Comparison of ENCODE assay signal across 21 cellular contexts in genomic region chr15:63801910-63802309, GRCh38. TPM values are rescaled to one million over a fixed set of nuclear protein-coding genes. Genes with fewer than 3 reads are reported as not detected.
DNase-seq lines count a peak whose midpoint lies in the region; ATAC-seq, FAIRE-seq and TF ChIP-seq lines count a peak whose summit lies in the region.
"Had no signal": no experiment of that assay in that cellular context is flagged by ENCODE, and none has a peak within 500 bp of the region (broad histone marks: within the 10 kb centered on the region; RNA-seq: fewer than 3 reads in every experiment).

No MANE protein-coding gene starts in this region.

- H3K4me3 Mint-ChIP-seq in natural killer cell (no peak overlapping the region), IgD-negative memory B cell (peak overlapping the region in 2 of 4 donors; percentile 1 to 87), osteocyte (ENCODE audit: unreplicated experiment) (no peak overlapping the region)
- no peak overlapping the region for H3K4me3 Mint-ChIP-seq in natural killer cell treated with Interleukin-12 subunit alpha and Interleukin-12 subunit beta and Interleukin-15 and Interleukin-18, amount 100 ng/mL, for 72 hours
- peak overlapping the region; percentile 37 to 65 for H3K4me3 Mint-ChIP-seq in stimulated activated naive B cell treated with anti-CD40 and anti-IgM and Interleukin-4, amounts not matched to agents 10 μg/mL and 1 μg/mL and 100 μg/mL, for 72 hours
- H3K4me3 Mint-ChIP-seq: CD4-positive, alpha-beta memory T cell had no signal

- POLR2A ChIA-PET in GM12878 (lab: Charles Lee) = interaction anchor here (0.5 to 1.4 kb wide), 5 partner anchors 10 to 28 kb away, joined by 3 to 6 read pairs (median 3); no protein-coding TSS in a partner anchor

- no TSS peak for BruUV-seq in GM12878 (replicated peaks; lab: Mats Ljungman, UMichigan)

- no peak overlapping the region for H3K27ac ChIP-seq in GM12878 (ENCODE audit: control insufficient read depth, insufficient read depth)

- H2AFZ ChIP-seq in GM12878 (ENCODE audit: control insufficient read depth, low read depth, low read length) = no peak overlapping the region

- DNase-seq in natural killer cell = no peak
- no peak for DNase-seq in natural killer cell treated with Interleukin-12 subunit alpha and Interleukin-12 subunit beta and Interleukin-15 and Interleukin-18, amount 100 ng/mL, for 72 hours (ENCODE audit: low spot score)
- no peak for DNase-seq in GM12878 (ENCODE audit: low read depth, low spot score)
- DNase-seq in stimulated activated naive B cell treated with anti-CD40 and anti-IgM and Interleukin-4, amounts not matched to agents 10 μg/mL and 1 μg/mL and 100 μg/mL, for 72 hours = no peak
- DNase-seq in osteocyte (ENCODE audit: extremely low spot score, unreplicated experiment) = no peak
- no peak for DNase-seq in GM13976 (ENCODE audit: low spot score)
- no peak for DNase-seq in NCI-H345 treated with DMSO at 0.1 percent for 48 hours (lab: John Stamatoyannopoulos, UW; ENCODE audit: unreplicated experiment)
- DNase-seq: 8988T; AML-193; C1 segment of cervical spinal cord; CD4-positive, alpha-beta memory T cell; COR-L47; DMS153; DMS79 treated with DMSO at 0.1 percent for 48 hours; EL; GOT3 had no signal

- no peak overlapping the region for H3K9ac ChIP-seq in GM12878 (ENCODE audit: control insufficient read depth, insufficient read depth, low read length)

- TF ChIP-seq CTCF in natural killer cell (IDR thresholded peaks at IDR 0.05) (no peak), GM12878 (IDR thresholded peaks at IDR 0.05 in 2 of 3, conservative IDR thresholded peaks at IDR 0.05 in 1 of 3; ENCODE audit: control insufficient read depth in 2 of 3, extremely low read depth in 1 of 3, insufficient read depth in 1 of 3, low read depth in 3 of 3, low read length in 3 of 3) (no peak), osteocyte (IDR thresholded peaks at IDR 0.05) (no peak), GM13976 (IDR thresholded peaks at IDR 0.05; ENCODE audit: borderline replicate concordance, control extremely low read depth, extremely low read depth, insufficient read depth, missing control alignments) (no peak)

- H3K27me3 Mint-ChIP-seq in natural killer cell (ENCODE audit: low read depth in 2 of 2) = no peaks in the 10 kb centered on the region
- no peaks in the 10 kb centered on the region for H3K27me3 Mint-ChIP-seq in natural killer cell treated with Interleukin-12 subunit alpha and Interleukin-12 subunit beta and Interleukin-15 and Interleukin-18, amount 100 ng/mL, for 72 hours
- no peaks in the 10 kb centered on the region for H3K27me3 Mint-ChIP-seq in IgD-negative memory B cell
- H3K27me3 Mint-ChIP-seq in stimulated activated naive B cell treated with anti-CD40 and anti-IgM and Interleukin-4, amounts not matched to agents 10 μg/mL and 1 μg/mL and 100 μg/mL, for 72 hours = no peaks in the 10 kb centered on the region
- H3K27me3 Mint-ChIP-seq in osteocyte (ENCODE audit: unreplicated experiment) = no peaks in the 10 kb centered on the region
- H3K27me3 Mint-ChIP-seq: CD4-positive, alpha-beta memory T cell had no signal

- H3K4me3 ChIP-seq in GM12878 = no peak overlapping the region
- H3K4me3 ChIP-seq: HAP-1 had no signal

- H3K79me2 ChIP-seq in GM12878 (ENCODE audit: control insufficient read depth, insufficient read depth, low read length) = peaks cover 79% of the 10 kb centered on the region

- no peaks in the 10 kb centered on the region for H3K36me3 Mint-ChIP-seq in natural killer cell
- no peaks in the 10 kb centered on the region for H3K36me3 Mint-ChIP-seq in natural killer cell treated with Interleukin-12 subunit alpha and Interleukin-12 subunit beta and Interleukin-15 and Interleukin-18, amount 100 ng/mL, for 72 hours
- H3K36me3 Mint-ChIP-seq in IgD-negative memory B cell = no peaks in the 10 kb centered on the region
- H3K36me3 Mint-ChIP-seq in stimulated activated naive B cell treated with anti-CD40 and anti-IgM and Interleukin-4, amounts not matched to agents 10 μg/mL and 1 μg/mL and 100 μg/mL, for 72 hours = peaks cover 27 to 34% of the 10 kb centered on the region in 2 donors
- peaks cover 6% of the 10 kb centered on the region for H3K36me3 Mint-ChIP-seq in osteocyte (ENCODE audit: unreplicated experiment)

- RAD21 ChIA-PET in GM12878 (lab: Charles Lee; ENCODE audit: unreplicated experiment) = no interaction called here

- H3K27ac Mint-ChIP-seq in natural killer cell = peak overlapping the region; percentile 12 to 14
- H3K27ac Mint-ChIP-seq in natural killer cell treated with Interleukin-12 subunit alpha and Interleukin-12 subunit beta and Interleukin-15 and Interleukin-18, amount 100 ng/mL, for 72 hours = peak overlapping the region in 1 of 2 donors; percentile 17
- peak overlapping the region in 2 of 3 donors; percentile 14 to 25 for H3K27ac Mint-ChIP-seq in IgD-negative memory B cell
- peak overlapping the region; percentile 42 for H3K27ac Mint-ChIP-seq in stimulated activated naive B cell treated with anti-CD40 and anti-IgM and Interleukin-4, amounts not matched to agents 10 μg/mL and 1 μg/mL and 100 μg/mL, for 72 hours
- H3K27ac Mint-ChIP-seq in osteocyte (ENCODE audit: unreplicated experiment) = no peak overlapping the region

- TF ChIP-seq EP300 in GM12878 (IDR thresholded peaks at IDR 0.05; ENCODE audit: borderline replicate concordance in 1 of 2, control insufficient read depth in 1 of 2, low read depth in 2 of 2, low read length in 2 of 2) = no peak

- H3K4me1 ChIP-seq in GM12878 (ENCODE audit: control insufficient read depth, insufficient read depth, low read length) = peaks cover 44% of the 10 kb centered on the region

- peaks cover 2% of the 10 kb centered on the region for H3K9me3 ChIP-seq in GM12878 (replicated peaks; ENCODE audit: control insufficient read depth, insufficient read depth, low read length)
- H3K9me3 ChIP-seq: HAP-1 had no signal

- intact Hi-C loops in natural killer cell (cut with micrococcal nuclease) (no loop called here), GM12878 (cut with micrococcal nuclease; ENCODE audit: unreplicated experiment) (no loop called here)

- H4K20me1 ChIP-seq in GM12878 (ENCODE audit: control insufficient read depth, insufficient read depth) = no peaks in the 10 kb centered on the region; the same call in none of the 2 replicates

- WGBS in GM12878 (ENCODE audit: insufficient coverage, insufficient replicate concordance, low lambda C conversion rate, missing lambda C conversion rate) = 92% methylated on average over 3 of the region's 3 CpGs

- ATAC-seq in natural killer cell = no peak
- no peak for ATAC-seq in natural killer cell treated with Interleukin-12 subunit alpha and Interleukin-12 subunit beta and Interleukin-15 and Interleukin-18, amount 100 ng/mL, for 72 hours
- ATAC-seq in GM12878 = peak; percentile 54
- ATAC-seq in stimulated activated naive B cell treated with anti-CD40 and anti-IgM and Interleukin-4, amounts not matched to agents 10 μg/mL and 1 μg/mL and 100 μg/mL, for 72 hours (replicated peaks) = no peak

- H3K9me3 Mint-ChIP-seq in natural killer cell (no peaks in the 10 kb centered on the region), IgD-negative memory B cell (no peaks in the 10 kb centered on the region), osteocyte (ENCODE audit: unreplicated experiment) (no peaks in the 10 kb centered on the region)
- no peaks in the 10 kb centered on the region for H3K9me3 Mint-ChIP-seq in natural killer cell treated with Interleukin-12 subunit alpha and Interleukin-12 subunit beta and Interleukin-15 and Interleukin-18, amount 100 ng/mL, for 72 hours
- H3K9me3 Mint-ChIP-seq in stimulated activated naive B cell treated with anti-CD40 and anti-IgM and Interleukin-4, amounts not matched to agents 10 μg/mL and 1 μg/mL and 100 μg/mL, for 72 hours = peaks cover 6 to 8% of the 10 kb centered on the region in 2 donors
- H3K9me3 Mint-ChIP-seq: CD4-positive, alpha-beta memory T cell had no signal

- no peaks in the 10 kb centered on the region for H3K27me3 ChIP-seq in GM12878 (replicated peaks in 1 of 2; ENCODE audit: control insufficient read depth in 2 of 2, insufficient read depth in 2 of 2, low read length in 1 of 2)

- TF ChIP-seq POLR2A in GM12878 (IDR thresholded peaks at IDR 0.05; ENCODE audit: low read depth, low read length) = no peak

- no peak for TF ChIP-seq RAD21 in GM12878 (IDR thresholded peaks at IDR 0.05; ENCODE audit: insufficient read depth, low read depth, low read length)

- no peaks in the 10 kb centered on the region; a peak in 1 of 4 replicates for H3K36me3 ChIP-seq in GM12878 (ENCODE audit: control insufficient read depth in 2 of 2, insufficient read depth in 2 of 2, low read length in 1 of 2)
- H3K36me3 ChIP-seq: HAP-1 had no signal

- CTCF ChIA-PET in GM12878 (lab: Yijun Ruan, JAX) = interaction anchor here (0.6 to 1.3 kb wide), 4 partner anchors 11 to 209 kb away, joined by 3 read pairs; no protein-coding TSS in a partner anchor

- no peak for FAIRE-seq in GM12878 (lab: Jason Lieb, UNC)
- FAIRE-seq: D721Med, G401.6, GM18507 had no signal

- H3K4me1 Mint-ChIP-seq in natural killer cell = peaks cover 75 to 79% of the 10 kb centered on the region in 2 donors
- peaks cover 65 to 72% of the 10 kb centered on the region in 2 donors for H3K4me1 Mint-ChIP-seq in natural killer cell treated with Interleukin-12 subunit alpha and Interleukin-12 subunit beta and Interleukin-15 and Interleukin-18, amount 100 ng/mL, for 72 hours (ENCODE audit: low read depth in 2 of 2)
- H3K4me1 Mint-ChIP-seq in IgD-negative memory B cell = peaks cover 48 to 74% (median 74%) of the 10 kb centered on the region in 3 donors
- H3K4me1 Mint-ChIP-seq in stimulated activated naive B cell treated with anti-CD40 and anti-IgM and Interleukin-4, amounts not matched to agents 10 μg/mL and 1 μg/mL and 100 μg/mL, for 72 hours = peaks cover 57 to 93% of the 10 kb centered on the region in 2 donors
- peaks cover 6% of the 10 kb centered on the region for H3K4me1 Mint-ChIP-seq in osteocyte (ENCODE audit: unreplicated experiment)

- H3K4me2 ChIP-seq in GM12878 (ENCODE audit: control insufficient read depth, insufficient read depth) = peak overlapping the region; percentile 19

- SMC1A ChIA-PET in GM12878 (lab: Charles Lee; ENCODE audit: uncharacterized antibody, unreplicated experiment) = interaction anchor here (0.6 to 1.0 kb wide), 2 partner anchors 10 to 13 kb away, joined by 3 to 4 read pairs; no protein-coding TSS in a partner anchor

- in situ Hi-C loops in GM12878 (cut with MboI) = no loop called here
- in situ Hi-C loops in GM13976 (cut with MboI; ENCODE audit: low sequenced_read_pairs, unreplicated experiment) = no loop called here

RNA-seq across cellular contexts. Expression of gene HERC1, which starts 31.8 kb away (rescaled TPM):
- total RNA-seq in natural killer cell (100 to 1,000 TPM; 219 to 259 (median 258) TPM), GM12878 (2014; rRNA removed) (80.5 and 83.3 TPM in 2 replicates), GM12878 (2014; rRNA removed; fragmentation: Illumina TruSeq; extraction: Trizol) (62.3 and 68.2 TPM in 2 replicates), GM12878 (2021) (73.4 and 78.6 TPM in 2 replicates), osteocyte (93.3 and 100 TPM in 2 replicates)
- total RNA-seq in natural killer cell treated with Interleukin-12 subunit alpha and Interleukin-12 subunit beta and Interleukin-15 and Interleukin-18, amount 100 ng/mL, for 72 hours = 100 to 1,000 TPM in 1 of 2 donors, 10 to 100 TPM in 1; 97.9 to 142 TPM
- polyA plus RNA-seq in IgD-negative memory B cell (35.2 TPM), GM12878 (2011; rRNA removed) (28.8 and 38.2 TPM in 2 replicates), GM12878 (2014; fragmentation: Illumina TruSeq; extraction: Trizol) (56.2 and 59.5 TPM in 2 replicates), GM12878 (2014; fragmentation: Nextera tagmentation; extraction: Ambion mirVana) (10 to 100 TPM; 11.3 to 21.1 TPM), GM12878 (2014; rRNA removed) (53.8 and 55.0 TPM in 2 replicates), GM12878 (2016; fragmentation: Nextera tagmentation; extraction: Ambion mirVana) (10 to 100 TPM; 28.9 to 29.4 TPM)
- total RNA-seq in GM12878 (2013; cell fraction: nucleolus; rRNA removed) = 561 and 573 TPM in 2 replicates
- 23.1 TPM for polyA plus RNA-seq in GM12878 (2011; ENCODE audit: low read depth)
- 44.2 and 56.0 TPM in 2 replicates for polyA plus RNA-seq in GM12878 (2011; cell fraction: cytosol; rRNA removed)
- polyA plus RNA-seq in GM12878 (2011; cell fraction: nucleus; rRNA removed) = 133 TPM in 2 replicates
- polyA plus RNA-seq in GM12878 (2012) = 37.2 and 52.5 TPM in 2 replicates
- 113 and 115 TPM in 2 replicates for polyA minus RNA-seq in GM12878 (2011; rRNA and poly(A)+ RNA removed)
- 43.2 and 52.2 TPM in 2 replicates for polyA minus RNA-seq in GM12878 (2011; cell fraction: cytosol; rRNA and poly(A)+ RNA removed)
- 70.1 and 128 TPM in 2 replicates for polyA minus RNA-seq in GM12878 (2011; cell fraction: nucleus; rRNA and poly(A)+ RNA removed)

Comparison
In these comparisons a context has a peak if more than half of its experiments do, and no peak if none do; other contexts are left out.
1. H3K4me3 Mint-ChIP-seq: peak in stimulated activated naive B cell treated with anti-CD40 and anti-IgM and Interleukin-4, amounts not matched to agents 10 μg/mL and 1 μg/mL and 100 μg/mL, for 72 hours (2 of 2); none in natural killer cell (single experiment), natural killer cell treated with Interleukin-12 subunit alpha and Interleukin-12 subunit beta and Interleukin-15 and Interleukin-18, amount 100 ng/mL, for 72 hours (single experiment) and osteocyte (single experiment).